Comparison of ENCODE assay signal across 23 cellular contexts in genomic region chr10:106435081-106435480, GRCh38.
DNase-seq lines count a peak whose midpoint lies in the region; ATAC-seq and TF ChIP-seq lines count a peak whose summit lies in the region.
"Had no signal": no experiment of that assay in that cellular context is flagged by ENCODE, and none has a peak within 500 bp of the region (broad histone marks: within the 10 kb centered on the region; RNA-seq: fewer than 3 reads in every experiment).

No MANE protein-coding gene starts in this region.

- intact Hi-C loops in spleen (cut with DNase I; ENCODE audit: low total_unique reads) (no loop called here), posterior vena cava (cut with DNase I) (no loop called here)

- H3K27ac Mint-ChIP-seq in HFFc6 = peak overlapping the region; percentile 31; the same call in 1 of the 2 replicates
- H3K27ac Mint-ChIP-seq: CD14-positive monocyte; CD4-positive, alpha-beta T cell; CD8-positive, alpha-beta memory T cell had no signal

- H3K4me1 ChIP-seq in RWPE2 (ENCODE audit: insufficient read depth, poor library complexity, severe bottlenecking) (peaks cover 49% of the 10 kb centered on the region), spleen (no peaks in the 10 kb centered on the region)
- H3K4me1 ChIP-seq: A549; BE2C; BLaER1 treated with 17β-estradiol and CSF1 and Interleukin-3, amounts not matched to agents 10 nM and 100 nM had no signal

- H3K27me3 Mint-ChIP-seq in HFFc6 (ENCODE audit: insufficient read depth) = no peaks in the 10 kb centered on the region
- H3K27me3 Mint-ChIP-seq: CD4-positive, alpha-beta T cell; CD8-positive, alpha-beta memory T cell had no signal

- H3K27me3 ChIP-seq in RWPE2 (ENCODE audit: insufficient read depth, poor library complexity, severe bottlenecking) (no peaks in the 10 kb centered on the region), spleen (replicated peaks in 1 of 7) (no peaks in the 10 kb centered on the region)
- H3K27me3 ChIP-seq: BE2C; BLaER1 treated with 17β-estradiol and CSF1 and Interleukin-3, amounts not matched to agents 10 nM and 100 nM had no signal

- ATAC-seq in RWPE2 (ENCODE audit: low read depth) (no peak), HG03442 (IDR thresholded peaks at IDR 0.05; ENCODE audit: unreplicated experiment) (no peak)
- ATAC-seq: A549, GM12878 had no signal

- TF ChIP-seq POLR2A in spleen (IDR thresholded peaks at IDR 0.05) = no peak

- H3K36me3 ChIP-seq in RWPE2 (ENCODE audit: low read depth) (peaks cover 6% of the 10 kb centered on the region), spleen (no peaks in the 10 kb centered on the region)
- H3K36me3 ChIP-seq: BE2C; BLaER1 treated with 17β-estradiol and CSF1 and Interleukin-3, amounts not matched to agents 10 nM and 100 nM had no signal

- peaks cover 2% of the 10 kb centered on the region for H3K9me3 ChIP-seq in RWPE2 (ENCODE audit: severe bottlenecking)
- peaks cover 0 to 22% (median 3%) of the 10 kb centered on the region in 8 donors for H3K9me3 ChIP-seq in spleen
- H3K9me3 ChIP-seq: BE2C; BLaER1 treated with 17β-estradiol and CSF1 and Interleukin-3, amounts not matched to agents 10 nM and 100 nM had no signal

- H3K9me3 Mint-ChIP-seq in HFFc6 = 0 out of 2 replicates have a peak, but pooled peaks cover 3% of the 10 kb centered on the region

- WGBS in spleen, 5 donors = 50 to 80% (median 77%) methylated on average over 1 of the region's 1 CpG

- H3K27ac ChIP-seq in RWPE2 (ENCODE audit: poor library complexity, severe bottlenecking) (peak overlapping the region; percentile 100), epithelial cell of prostate (peak overlapping the region; percentile 100), spleen (no peak overlapping the region)
- H3K27ac ChIP-seq: A549; BLaER1 treated with 17β-estradiol and CSF1 and Interleukin-3, amounts not matched to agents 10 nM and 100 nM had no signal

- peaks cover 48% of the 10 kb centered on the region for H3K4me1 Mint-ChIP-seq in HFFc6 (ENCODE audit: low read depth)
- H3K4me1 Mint-ChIP-seq: CD14-positive monocyte; CD8-positive, alpha-beta memory T cell had no signal

- no peak overlapping the region for H3K4me3 Mint-ChIP-seq in HFFc6
- H3K4me3 Mint-ChIP-seq: CD14-positive monocyte; CD4-positive, alpha-beta T cell; CD8-positive, alpha-beta memory T cell had no signal

- H3K4me3 ChIP-seq in RWPE2 (ENCODE audit: severe bottlenecking) (no peak overlapping the region), spleen (no peak overlapping the region)
- H3K4me3 ChIP-seq: A549; BLaER1 treated with 17β-estradiol and CSF1 and Interleukin-3, amounts not matched to agents 10 nM and 100 nM; GM12878; GM23248 had no signal

- TF ChIP-seq CTCF in HFFc6 (IDR thresholded peaks at IDR 0.05) = no peak
- no peak for TF ChIP-seq CTCF in RWPE2 (IDR thresholded peaks at IDR 0.05; ENCODE audit: poor library complexity, severe bottlenecking)
- no peak for TF ChIP-seq CTCF in spleen (IDR thresholded peaks at IDR 0.05 in 8 of 11, conservative IDR thresholded peaks at IDR 0.05 in 3 of 11)

- DNase-seq in HFFc6 = no peak
- no peak for DNase-seq in RWPE2 (ENCODE audit: low spot score)
- DNase-seq in epithelial cell of prostate (ENCODE audit: low read depth, low spot score) = no peak
- no peak for DNase-seq in spleen
- DNase-seq in posterior vena cava (ENCODE audit: low spot score) = no peak
- DNase-seq: 8988T; ACHN; AML-193; BE2C; CD4-positive, alpha-beta T cell; CD8-positive, alpha-beta memory T cell; DMS 273 treated with DMSO at 0.1 percent for 48 hours; DMS79; EL; GDM1; GM23248; H7; HCEC 1CT had no signal

- H3K36me3 Mint-ChIP-seq in HFFc6 (ENCODE audit: low read depth) = peaks cover 5% of the 10 kb centered on the region; the same call in 1 of the 2 replicates
- H3K36me3 Mint-ChIP-seq: CD14-positive monocyte; CD8-positive, alpha-beta memory T cell had no signal

Comparison
In these comparisons a context has a peak if more than half of its experiments do, and no peak if none do; other contexts are left out.
1. H3K27ac ChIP-seq: peak in RWPE2 (single experiment) and epithelial cell of prostate (single experiment); none in spleen (0 of 8).